In the genomic region with DNA sequence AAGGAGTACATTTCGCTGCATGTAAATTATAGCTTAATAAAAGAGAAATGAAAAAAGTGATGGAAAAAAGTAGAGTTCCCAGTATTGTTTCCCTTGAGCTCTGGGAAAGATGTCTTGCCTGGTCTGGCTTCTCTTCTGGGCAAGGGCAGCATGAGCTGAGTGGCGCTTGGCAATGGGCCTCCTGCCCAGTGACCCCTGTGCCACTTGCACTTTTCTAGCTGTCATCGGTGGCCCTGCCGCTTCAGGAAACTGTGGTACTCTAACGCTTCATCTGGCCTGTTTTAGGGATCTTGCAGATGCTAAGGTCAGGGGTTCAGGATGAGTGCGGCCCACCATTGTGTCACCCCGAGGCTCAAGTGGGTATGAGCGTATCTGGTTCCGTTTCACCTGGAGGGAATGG, we compare ENCODE assay signal across 29 cellular contexts.
"Had no signal": no experiment of that assay in that cellular context is flagged by ENCODE, and none has a peak within 500 bp of the region (broad histone marks: within the 10 kb centered on the region; RNA-seq: fewer than 3 reads in every experiment).

No MANE protein-coding gene starts in this region.

- H3K4me3 ChIP-seq: PC-9, SJSA1 had no signal

- FAIRE-seq: RCC 7860 had no signal

- DNase-seq: activated CD4-positive, alpha-beta T cell treated with anti-CD3 and anti-CD28 coated beads, Interleukin-2, amount 10 ng/mL, durations not matched to agents 24 days and 14 days; activated CD4-positive, alpha-beta T cell treated with anti-CD3 and anti-CD28 coated beads, Interleukin-2, amount 50 U/mL, for 4 hours; activated CD8-positive, alpha-beta T cell treated with anti-CD3 and anti-CD28 coated beads for 36 hours; activated effector memory CD4-positive, alpha-beta T cell treated with anti-CD3 and anti-CD28 coated beads, Interleukin-2, amount 50 U/mL, for 16 hours; activated naive CD4-positive, alpha-beta T cell; activated naive CD4-positive, alpha-beta T cell treated with anti-CD3 and anti-CD28 coated beads, Interleukin-2, amount 50 U/mL, for 16 hours; activated naive CD8-positive, alpha-beta T cell treated with anti-CD3 and anti-CD28 coated beads for 36 hours; activated T-cell treated with anti-CD3 and anti-CD28 coated beads, Interleukin-2, amount 50 U/mL, for 1 hour; activated T-cell treated with anti-CD3 and anti-CD28 coated beads, Interleukin-2, amount 50 U/mL, for 72 hours; brain microvascular endothelial cell; MM.1S; MV-4-11; NCI-H1092; NCI-H1436 treated with DMSO at 0.1 percent for 48 hours; NCI-H1694 treated with DMSO at 0.1 percent for 48 hours; NCI-H2029; NCI-H345; NCI-H524 treated with DMSO at 0.1 percent for 48 hours; PC-9; SHP77 treated with DMSO at 0.1 percent for 48 hours; SK-N-SH; T-helper 1 cell; T-helper 2 cell; T-helper 9 cell had no signal

- H2AFZ ChIP-seq: PC-9 had no signal

- H3K9ac ChIP-seq: KMS-11, SK-N-SH had no signal

- H3K27ac ChIP-seq: brain microvascular endothelial cell, KMS-11, PC-9, RWPE1, SJSA1 had no signal

- H3K36me3 ChIP-seq: brain microvascular endothelial cell, SJSA1 had no signal

- H3K27me3 ChIP-seq: brain microvascular endothelial cell, SJSA1 had no signal

- H3K4me2 ChIP-seq: KMS-11, PC-9, SK-N-SH had no signal

- H3K9me3 ChIP-seq: SJSA1, SK-N-SH had no signal

- H3K4me1 ChIP-seq: SJSA1 had no signal

- ATAC-seq: activated CD8-positive, alpha-beta T cell treated with anti-CD3 and anti-CD28 coated beads for 36 hours; activated T-cell treated with anti-CD3 and anti-CD28 coated beads, Interleukin-2, amount 50 U/mL, for 72 hours; activated T-helper 17 cell treated with anti-CD3 and anti-CD28 coated beads, Interleukin-2, amount 50 U/mL, for 72 hours had no signal
